In the genomic region with DNA sequence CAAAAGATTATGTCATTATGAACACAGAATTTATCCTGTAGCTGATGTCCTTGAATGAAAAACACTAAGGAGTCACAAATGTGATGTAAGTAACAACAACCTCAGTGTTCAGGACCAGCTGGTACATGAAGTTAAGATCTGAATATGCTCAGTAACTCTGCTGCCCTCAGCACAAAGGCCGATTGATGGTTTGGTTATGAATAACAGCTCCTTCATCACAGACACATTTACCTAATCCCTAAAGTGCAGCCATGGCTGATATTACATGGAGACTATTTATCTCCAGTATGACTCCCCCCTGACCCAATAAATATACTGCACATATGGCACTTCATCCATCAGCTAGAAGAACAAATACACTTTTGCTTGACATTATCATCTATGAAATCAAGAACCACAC, we compare ENCODE assay signal across 14 cellular contexts.
"Had no signal": no experiment of that assay in that cellular context is flagged by ENCODE, and none has a peak within 500 bp of the region (broad histone marks: within the 10 kb centered on the region; RNA-seq: fewer than 3 reads in every experiment).

No MANE protein-coding gene starts in this region.

- DNase-seq: activated CD4-positive, alpha-beta memory T cell treated with anti-CD3 and anti-CD28 coated beads, Interleukin-2, amount 10 ng/mL, durations not matched to agents 7 days and 5 days; activated CD4-positive, alpha-beta T cell treated with anti-CD3 and anti-CD28 coated beads for 4 hours; activated naive CD4-positive, alpha-beta T cell treated with anti-CD3 and anti-CD28 coated beads, Interleukin-2, amount 10 ng/mL, durations not matched to agents 7 days and 5 days; activated T-cell treated with anti-CD3 and anti-CD28 coated beads, Interleukin-2, amount 50 U/mL, for 24 hours; cerebellar nuclear complex; effector CD8-positive, alpha-beta T cell; heart right ventricle; right cardiac atrium; stimulated activated naive CD8-positive, alpha-beta T cell treated with anti-CD3 and anti-CD28 coated beads, Interleukin-15, amount 100 ng/mL, for 72 hours had no signal

- H3K4me1 ChIP-seq: ascending aorta, breast epithelium, gastroesophageal sphincter, heart right ventricle had no signal

- H3K36me3 ChIP-seq: ascending aorta, breast epithelium, gastroesophageal sphincter, heart right ventricle had no signal

- H3K9me3 ChIP-seq: ascending aorta, breast epithelium, gastroesophageal sphincter, heart right ventricle had no signal

- H3K4me3 ChIP-seq: ascending aorta, breast epithelium, gastroesophageal sphincter, heart right ventricle, skin epidermis had no signal

- ATAC-seq: gastroesophageal sphincter; heart right ventricle; right cardiac atrium; stimulated activated naive CD8-positive, alpha-beta T cell treated with anti-CD3 and anti-CD28 coated beads, Interleukin-15, amount 100 ng/mL, for 72 hours; WTC11 had no signal

- H3K27me3 ChIP-seq: ascending aorta, breast epithelium, gastroesophageal sphincter, heart right ventricle had no signal
